1 cellular context compared by ENCODE assay signal in the genomic region with DNA sequence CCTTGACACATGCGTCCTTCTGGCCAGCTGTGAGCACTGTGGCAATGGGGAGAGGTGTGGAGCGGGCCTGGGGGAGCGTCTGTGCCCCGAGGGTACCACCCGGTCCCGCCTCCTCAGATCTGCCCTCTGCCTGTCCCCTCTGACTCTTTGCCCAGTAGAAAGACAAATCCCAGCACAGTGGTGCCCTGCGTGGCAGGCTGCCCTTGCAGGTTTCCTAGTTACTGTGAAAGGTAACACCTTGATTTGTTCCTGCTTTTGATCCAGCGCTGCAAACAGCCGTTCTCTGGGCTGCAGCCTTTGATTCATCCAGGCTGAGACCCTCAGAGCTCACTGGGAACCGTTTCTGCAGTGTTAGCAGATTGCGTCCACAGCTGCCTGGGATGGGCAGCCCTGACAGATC.
TF ChIP-seq lines count a peak whose summit lies in the region.

No MANE protein-coding gene starts in this region.

TF ChIP-seq in IMR-90, 13 proteins besides CTCF, POLR2A, EP300 and RAD21 (continued from another document):
- TF ChIP-seq MAFK (IDR thresholded peaks at IDR 0.05; ENCODE audit: low read depth, low read length) (0 out of 2 replicates have a peak, but pooled peaks have one; percentile 32), CHD1 (IDR thresholded peaks at IDR 0.05; ENCODE audit: low read depth, low read length) (no peak), RCOR1 (IDR thresholded peaks at IDR 0.05; ENCODE audit: insufficient replicate concordance, low read length) (no peak)
